8 cellular contexts compared by ENCODE assay signal in the genomic region with DNA sequence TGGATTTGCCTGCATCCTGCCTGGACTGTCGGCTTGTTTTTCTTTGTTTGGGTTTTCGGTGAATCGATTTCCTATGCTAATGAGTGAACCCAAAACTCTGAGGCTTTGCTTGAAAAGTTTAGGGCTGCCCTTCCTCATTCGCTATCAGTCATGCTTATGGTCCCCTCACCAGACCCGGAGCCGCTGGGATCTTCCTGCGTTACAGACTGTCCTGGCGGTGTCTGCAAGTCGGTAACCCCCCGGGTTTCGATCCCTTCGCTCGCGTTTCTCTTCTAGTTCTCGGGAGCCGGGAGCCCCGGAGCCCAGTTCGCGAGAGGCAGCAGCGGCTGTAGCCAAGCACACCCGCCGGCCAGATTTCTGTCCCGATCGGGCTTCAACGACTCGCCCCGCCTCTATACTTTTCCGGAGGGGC. TPM values are rescaled to one million over a fixed set of nuclear protein-coding genes. Genes with fewer than 3 reads are reported as not detected.
A peak's percentile ranks its signal among the peaks of the same experiment; 100 is the strongest.
DNase-seq lines count a peak whose midpoint lies in the region; TF ChIP-seq lines count a peak whose summit lies in the region.
"Had no signal": no experiment of that assay in that cellular context is flagged by ENCODE, and none has a peak within 500 bp of the region (broad histone marks: within the 10 kb centered on the region; RNA-seq: fewer than 3 reads in every experiment).

No MANE protein-coding gene starts in this region.

- H2AFZ ChIP-seq in GM23248: no peak overlapping the region
- no peak overlapping the region for H2AFZ ChIP-seq in MM.1S (ENCODE audit: low read length)

- DNase-seq in GM23248 (peak; percentile 57), iPS-NIHi11 (ENCODE audit: low spot score) (no peak), MM.1S (no peak)
- DNase-seq in activated T-helper 1 cell treated with anti-CD3 and anti-CD28 coated beads, Interleukin-12 subunit alpha, Interleukin-12 subunit beta, Interleukin-2, Interleukin-4 antibody, amounts not matched to agents 30 ng/mL and 10 ng/mL and 1 ng/mL, durations not matched to agents 14 hours and 24 hours and 36 hours (ENCODE audit: low spot score): no peak
- no peak for DNase-seq in activated CD8-positive, alpha-beta memory T cell treated with anti-CD3 and anti-CD28 coated beads for 24 hours
- DNase-seq: Kasumi-1 had no signal

- WGBS in GM23248 (ENCODE audit: low coverage in 1 of 2, low lambda C conversion rate in 2 of 2, missing lambda C conversion rate in 2 of 2), 2 experiments: 1 to 2% methylated on average over 28 of the region's 28 CpGs

- no peaks in the 10 kb centered on the region for H3K27me3 ChIP-seq in GM23248 (replicated peaks; ENCODE audit: insufficient read depth)
- H3K27me3 ChIP-seq in iPS-15b (ENCODE audit: control insufficient read depth, insufficient read depth, low read length): peaks cover 95% of the 10 kb centered on the region
- peaks cover 83 to 93% (median 85%) of the 10 kb centered on the region in 3 donors for H3K27me3 ChIP-seq in skeletal muscle tissue (ENCODE audit: control insufficient read depth in 3 of 3, insufficient read depth in 3 of 3, low read length in 3 of 3)
- no peaks in the 10 kb centered on the region for H3K27me3 ChIP-seq in MM.1S (replicated peaks; ENCODE audit: insufficient read depth, low read length)

- H3K27me3 Mint-ChIP-seq in activated T-helper 1 cell treated with anti-CD3 and anti-CD28 coated beads, Interleukin-12 subunit alpha, Interleukin-12 subunit beta, Interleukin-2, Interleukin-4 antibody, amounts not matched to agents 30 ng/mL and 10 ng/mL and 1 ng/mL, durations not matched to agents 14 hours and 24 hours and 36 hours (ENCODE audit: insufficient read depth): peaks cover 78% of the 10 kb centered on the region

- no peaks in the 10 kb centered on the region for H3K9me3 Mint-ChIP-seq in activated T-helper 1 cell treated with anti-CD3 and anti-CD28 coated beads, Interleukin-12 subunit alpha, Interleukin-12 subunit beta, Interleukin-2, Interleukin-4 antibody, amounts not matched to agents 30 ng/mL and 10 ng/mL and 1 ng/mL, durations not matched to agents 14 hours and 24 hours and 36 hours

- H3K9me2 ChIP-seq in GM23248 (ENCODE audit: insufficient read depth) (no peaks in the 10 kb centered on the region), MM.1S (replicated peaks; ENCODE audit: insufficient read depth, low read length) (no peaks in the 10 kb centered on the region)

- intact Hi-C loops in activated T-helper 1 cell treated with anti-CD3 and anti-CD28 coated beads, Interleukin-12 subunit alpha, Interleukin-12 subunit beta, Interleukin-2, Interleukin-4 antibody, amounts not matched to agents 30 ng/mL and 10 ng/mL and 1 ng/mL, durations not matched to agents 14 hours and 24 hours and 36 hours (cut with micrococcal nuclease): loop anchor here (1.0 kb wide), 1 partner anchor 8 kb away; no protein-coding TSS in a partner anchor

- no peaks in the 10 kb centered on the region for H3K9me3 ChIP-seq in GM23248 (ENCODE audit: low read depth)
- H3K9me3 ChIP-seq in iPS-15b (ENCODE audit: control insufficient read depth, insufficient read depth, low read length): no peaks in the 10 kb centered on the region
- no peaks in the 10 kb centered on the region for H3K9me3 ChIP-seq in skeletal muscle tissue (ENCODE audit: control insufficient read depth in 3 of 3, low read length in 3 of 3)
- no peaks in the 10 kb centered on the region for H3K9me3 ChIP-seq in MM.1S (replicated peaks; ENCODE audit: insufficient read depth, low read length)

- H4K20me1 ChIP-seq in GM23248 (ENCODE audit: insufficient read depth) (no peaks in the 10 kb centered on the region), MM.1S (ENCODE audit: insufficient read depth, low read length) (no peaks in the 10 kb centered on the region)

- in situ Hi-C loops in GM23248 (cut with MboI): loop anchor here (10.0 kb wide), 2 partner anchors 500 to 700 kb away; partner anchors contain the start of gene RAB11FIP2

- H3K4me1 Mint-ChIP-seq in activated T-helper 1 cell treated with anti-CD3 and anti-CD28 coated beads, Interleukin-12 subunit alpha, Interleukin-12 subunit beta, Interleukin-2, Interleukin-4 antibody, amounts not matched to agents 30 ng/mL and 10 ng/mL and 1 ng/mL, durations not matched to agents 14 hours and 24 hours and 36 hours (ENCODE audit: low read depth): peaks cover 6% of the 10 kb centered on the region

- H3K4me1 ChIP-seq in GM23248 (ENCODE audit: insufficient read depth) (peaks cover 29% of the 10 kb centered on the region), iPS-15b (ENCODE audit: control insufficient read depth, insufficient read depth, low read length) (no peaks in the 10 kb centered on the region), skeletal muscle tissue (ENCODE audit: control insufficient read depth in 3 of 3, insufficient read depth in 3 of 3, low read length in 3 of 3) (peaks cover 19 to 40% (median 23%) of the 10 kb centered on the region in 3 donors), MM.1S (ENCODE audit: low read length) (no peaks in the 10 kb centered on the region)

- H3K36me3 Mint-ChIP-seq in activated T-helper 1 cell treated with anti-CD3 and anti-CD28 coated beads, Interleukin-12 subunit alpha, Interleukin-12 subunit beta, Interleukin-2, Interleukin-4 antibody, amounts not matched to agents 30 ng/mL and 10 ng/mL and 1 ng/mL, durations not matched to agents 14 hours and 24 hours and 36 hours (ENCODE audit: low read depth): peaks cover 2% of the 10 kb centered on the region

- H3K27ac ChIP-seq in GM23248 (peak overlapping the region; percentile 99), skeletal muscle tissue (ENCODE audit: low read depth, low read length) (peak overlapping the region; percentile 30), MM.1S (ENCODE audit: low read length) (no peak overlapping the region)

- H3K4me3 ChIP-seq in GM23248: peak overlapping the region; percentile 95
- H3K4me3 ChIP-seq in iPS-15b (ENCODE audit: low read depth, low read length): peak overlapping the region; percentile 4
- H3K4me3 ChIP-seq in skeletal muscle tissue (ENCODE audit: low read length in 3 of 3): peak overlapping the region; percentile 67 to 81 (median 74)
- no peak overlapping the region for H3K4me3 ChIP-seq in MM.1S (ENCODE audit: low read length)

- H3K9ac ChIP-seq in GM23248 (peak overlapping the region; percentile 98), iPS-15b (ENCODE audit: low read depth, low read length) (no peak overlapping the region), skeletal muscle tissue (ENCODE audit: low read depth in 1 of 3, low read length in 3 of 3) (peak overlapping the region; percentile 10 to 85 (median 64)), MM.1S (ENCODE audit: low read length) (no peak overlapping the region)

- no peak overlapping the region for H3K4me3 Mint-ChIP-seq in activated T-helper 1 cell treated with anti-CD3 and anti-CD28 coated beads, Interleukin-12 subunit alpha, Interleukin-12 subunit beta, Interleukin-2, Interleukin-4 antibody, amounts not matched to agents 30 ng/mL and 10 ng/mL and 1 ng/mL, durations not matched to agents 14 hours and 24 hours and 36 hours

- H3K36me3 ChIP-seq in GM23248 (ENCODE audit: low read depth): peaks cover 8% of the 10 kb centered on the region; the same call in 1 of the 2 replicates
- H3K36me3 ChIP-seq in iPS-15b (ENCODE audit: control insufficient read depth, insufficient read depth, low read length): no peaks in the 10 kb centered on the region
- no peaks in the 10 kb centered on the region for H3K36me3 ChIP-seq in skeletal muscle tissue (ENCODE audit: control insufficient read depth in 3 of 3, insufficient read depth in 3 of 3, low read length in 3 of 3)
- no peaks in the 10 kb centered on the region for H3K36me3 ChIP-seq in MM.1S (replicated peaks; ENCODE audit: insufficient read depth, low read length)

- H3F3A ChIP-seq in GM23248 (ENCODE audit: insufficient read depth) (peaks cover 24% of the 10 kb centered on the region), MM.1S (ENCODE audit: insufficient read depth, low read length) (no peaks in the 10 kb centered on the region)

- peak overlapping the region; percentile 92 for H3K4me2 ChIP-seq in GM23248 (ENCODE audit: unreplicated experiment)
- H3K4me2 ChIP-seq in MM.1S (ENCODE audit: low read depth, low read length): no peak overlapping the region

- peak overlapping the region; percentile 59 for H3K27ac Mint-ChIP-seq in activated T-helper 1 cell treated with anti-CD3 and anti-CD28 coated beads, Interleukin-12 subunit alpha, Interleukin-12 subunit beta, Interleukin-2, Interleukin-4 antibody, amounts not matched to agents 30 ng/mL and 10 ng/mL and 1 ng/mL, durations not matched to agents 14 hours and 24 hours and 36 hours

- H3K79me2 ChIP-seq in GM23248 (ENCODE audit: insufficient read depth) (peaks cover 79% of the 10 kb centered on the region), MM.1S (ENCODE audit: low read length) (no peaks in the 10 kb centered on the region)

- TF ChIP-seq CTCF in MM.1S (IDR thresholded peaks at IDR 0.05; ENCODE audit: low read length): no peak

RNA-seq across cellular contexts. Expression of gene EMX2, which starts 2.2 kb away (rescaled TPM):
- total RNA-seq in GM23248 (2014; rRNA removed; shearing (Covaris generic)): 13.4 and 16.3 TPM in 2 replicates
- 12.8 and 13.2 TPM in 2 replicates for polyA plus RNA-seq in GM23248 (2016; fragmentation: Nextera tagmentation; extraction: Ambion mirVana)
- total RNA-seq in activated T-helper 1 cell treated with anti-CD3 and anti-CD28 coated beads, Interleukin-12 subunit alpha, Interleukin-12 subunit beta, Interleukin-2, Interleukin-4 antibody, amounts not matched to agents 30 ng/mL and 10 ng/mL and 1 ng/mL, durations not matched to agents 14 hours and 24 hours and 36 hours: not detected in 2 replicates
- total RNA-seq in skeletal muscle tissue: 2.1 TPM

Comparison
In these comparisons a context has a peak if more than half of its experiments do, and no peak if none do; other contexts are left out.
1. H3K9ac ChIP-seq: peak in GM23248 (single experiment) and skeletal muscle tissue (3 of 3); none in iPS-15b (single experiment) and MM.1S (single experiment).